In genomic region chr7:35736725-35737124, GRCh38 we compare ENCODE assay signal across 1 cellular context.
TF ChIP-seq lines count a peak whose summit lies in the region.

No MANE protein-coding gene starts in this region.

TF ChIP-seq in HepG2, 621 proteins besides CTCF, POLR2A, EP300 and RAD21 (continues in another document):
- TF ChIP-seq NFRKB (IDR thresholded peaks at IDR 0.05) (no peak), HINFP (CRISPR knock-in tag; IDR thresholded peaks at IDR 0.05; ENCODE audit: low read depth) (no peak), TEAD3 (CRISPR knock-in tag; optimal IDR thresholded peaks at IDR 0.05; ENCODE audit: borderline replicate concordance) (peak; percentile 94), ZNF354B (CRISPR knock-in tag; IDR thresholded peaks at IDR 0.05) (no peak), ZNF768 (CRISPR knock-in tag; IDR thresholded peaks at IDR 0.05) (no peak), ZBTB4 (CRISPR knock-in tag; IDR thresholded peaks at IDR 0.05; ENCODE audit: borderline replicate concordance) (no peak), DNMT1 (CRISPR knock-in tag; IDR thresholded peaks at IDR 0.05) (no peak), TEF (CRISPR knock-in tag; IDR thresholded peaks at IDR 0.05) (no peak), FLYWCH1 (CRISPR knock-in tag; IDR thresholded peaks at IDR 0.05) (no peak), MBD4 (IDR thresholded peaks at IDR 0.05; ENCODE audit: borderline replicate concordance, low read length) (no peak), SRF (IDR thresholded peaks at IDR 0.05; ENCODE audit: low read depth, low read length) (no peak), ZNF709 (CRISPR knock-in tag; IDR thresholded peaks at IDR 0.05) (no peak), ZNF350 (CRISPR knock-in tag; IDR thresholded peaks at IDR 0.05; ENCODE audit: borderline replicate concordance, low read depth) (no peak), U2AF2 (IDR thresholded peaks at IDR 0.05; ENCODE audit: low read depth, low read length) (no peak), MXD4 (CRISPR knock-in tag; IDR thresholded peaks at IDR 0.05) (no peak), GATA4 (IDR thresholded peaks at IDR 0.05; ENCODE audit: borderline replicate concordance, low read depth) (no peak), FUBP1 (CRISPR knock-in tag; IDR thresholded peaks at IDR 0.05; ENCODE audit: borderline replicate concordance) (no peak), ZNF296 (CRISPR knock-in tag; conservative IDR thresholded peaks at IDR 0.05) (no peak), PTBP1 (IDR thresholded peaks at IDR 0.05; ENCODE audit: low read depth, low read length, poor library complexity, severe bottlenecking) (no peak), CAMTA2 (CRISPR knock-in tag; IDR thresholded peaks at IDR 0.05; ENCODE audit: borderline replicate concordance) (no peak), ZMAT3 (CRISPR knock-in tag; conservative IDR thresholded peaks at IDR 0.05) (no peak), MZF1 (CRISPR knock-in tag; IDR thresholded peaks at IDR 0.05; ENCODE audit: borderline replicate concordance) (no peak), NR2C2 (CRISPR knock-in tag; IDR thresholded peaks at IDR 0.05; ENCODE audit: borderline replicate concordance) (peak; percentile 62; the same call in 1 of the 2 replicates), JUN (CRISPR knock-in tag; IDR thresholded peaks at IDR 0.05) (no peak), CHD4 (IDR thresholded peaks at IDR 0.05; ENCODE audit: borderline replicate concordance, low read length) (peak; percentile 28; the same call in 1 of the 2 replicates), ZNF772 (CRISPR knock-in tag; IDR thresholded peaks at IDR 0.05) (no peak), SALL2 (CRISPR knock-in tag; IDR thresholded peaks at IDR 0.05) (no peak), RCOR2 (CRISPR knock-in tag; IDR thresholded peaks at IDR 0.05) (peak; percentile 80), FOSL2 (CRISPR knock-in tag; IDR thresholded peaks at IDR 0.05) (peak; percentile 63), ZNF550 (CRISPR knock-in tag; IDR thresholded peaks at IDR 0.05; ENCODE audit: borderline replicate concordance) (no peak), SALL1 (CRISPR knock-in tag; IDR thresholded peaks at IDR 0.05) (peak; percentile 61; the same call in 1 of the 2 replicates), ZNF282 (IDR thresholded peaks at IDR 0.05; ENCODE audit: partially characterized antibody) (no peak), HOMEZ (CRISPR knock-in tag; IDR thresholded peaks at IDR 0.05; ENCODE audit: low read depth) (peak; percentile 65; the same call in 1 of the 2 replicates), THAP9 (CRISPR knock-in tag; IDR thresholded peaks at IDR 0.05; ENCODE audit: borderline replicate concordance) (no peak), ZNF784 (CRISPR knock-in tag; IDR thresholded peaks at IDR 0.05; ENCODE audit: borderline replicate concordance) (no peak), ZNF383 (CRISPR knock-in tag; IDR thresholded peaks at IDR 0.05; ENCODE audit: borderline replicate concordance) (no peak), TBP (CRISPR knock-in tag; IDR thresholded peaks at IDR 0.05) (no peak), CBX2 (IDR thresholded peaks at IDR 0.05; ENCODE audit: low read depth, low read length) (no peak), CBX2 (CRISPR knock-in tag; IDR thresholded peaks at IDR 0.05; ENCODE audit: low read depth) (no peak), POGK (CRISPR knock-in tag; conservative IDR thresholded peaks at IDR 0.05) (no peak), ZNF740 (CRISPR knock-in tag; IDR thresholded peaks at IDR 0.05) (no peak), KDM4B (CRISPR knock-in tag; IDR thresholded peaks at IDR 0.05) (no peak), ZIK1 (CRISPR knock-in tag; IDR thresholded peaks at IDR 0.05; ENCODE audit: borderline replicate concordance, low read depth) (no peak), ONECUT2 (CRISPR knock-in tag; IDR thresholded peaks at IDR 0.05) (no peak), GMEB2 (CRISPR knock-in tag; IDR thresholded peaks at IDR 0.05; ENCODE audit: low read depth) (no peak), MAFF (IDR thresholded peaks at IDR 0.05; ENCODE audit: low read depth, low read length) (0 out of 2 replicates have a peak, but pooled peaks have one; percentile 10), PRMT3 (CRISPR knock-in tag; IDR thresholded peaks at IDR 0.05; ENCODE audit: borderline replicate concordance, low read depth) (no peak), PLRG1 (conservative IDR thresholded peaks at IDR 0.05) (no peak), ATF2 (CRISPR knock-in tag; IDR thresholded peaks at IDR 0.05) (no peak), KLF9 (CRISPR knock-in tag; IDR thresholded peaks at IDR 0.05; ENCODE audit: low read depth) (no peak), ATF1 (CRISPR knock-in tag; IDR thresholded peaks at IDR 0.05) (0 out of 2 replicates have a peak, but pooled peaks have one; percentile 19)
